10 cellular contexts compared by ENCODE assay signal in genomic region chr20:24389686-24390085, GRCh38.
DNase-seq lines count a peak whose midpoint lies in the region; ATAC-seq lines count a peak whose summit lies in the region.
"Had no signal": no experiment of that assay in that cellular context is flagged by ENCODE, and none has a peak within 500 bp of the region (broad histone marks: within the 10 kb centered on the region; RNA-seq: fewer than 3 reads in every experiment).

No MANE protein-coding gene starts in this region.

- H3K36me3 Mint-ChIP-seq in activated CD4-positive, alpha-beta T cell treated with anti-CD3 and anti-CD28 coated beads, Interleukin-2, amount 10 ng/mL, durations not matched to agents 7 days and 5 days (ENCODE audit: low read depth): no peaks in the 10 kb centered on the region
- no peaks in the 10 kb centered on the region for H3K36me3 Mint-ChIP-seq in activated naive CD8-positive, alpha-beta T cell treated with anti-CD3 and anti-CD28 coated beads for 36 hours

- H3K4me3 Mint-ChIP-seq in activated CD4-positive, alpha-beta T cell treated with anti-CD3 and anti-CD28 coated beads, Interleukin-2, amount 10 ng/mL, durations not matched to agents 7 days and 5 days: no peak overlapping the region
- H3K4me3 Mint-ChIP-seq in activated naive CD8-positive, alpha-beta T cell treated with anti-CD3 and anti-CD28 coated beads for 36 hours: no peak overlapping the region

- H3K27ac Mint-ChIP-seq in activated CD4-positive, alpha-beta T cell treated with anti-CD3 and anti-CD28 coated beads, Interleukin-2, amount 10 ng/mL, durations not matched to agents 7 days and 5 days: peak overlapping the region; percentile 89
- H3K27ac Mint-ChIP-seq in activated naive CD8-positive, alpha-beta T cell treated with anti-CD3 and anti-CD28 coated beads for 36 hours: peak overlapping the region; percentile 39

- POLR2A ChIA-PET in activated CD4-positive, alpha-beta T cell treated with anti-CD3 and anti-CD28 coated beads, Interleukin-2, amount 10 ng/mL, durations not matched to agents 7 days and 5 days (lab: Charles Lee): no interaction called here

- peaks cover 6% of the 10 kb centered on the region for H3K9me3 Mint-ChIP-seq in activated CD4-positive, alpha-beta T cell treated with anti-CD3 and anti-CD28 coated beads, Interleukin-2, amount 10 ng/mL, durations not matched to agents 7 days and 5 days
- H3K9me3 Mint-ChIP-seq in activated naive CD8-positive, alpha-beta T cell treated with anti-CD3 and anti-CD28 coated beads for 36 hours: no peaks in the 10 kb centered on the region

- H3K27me3 Mint-ChIP-seq in activated CD4-positive, alpha-beta T cell treated with anti-CD3 and anti-CD28 coated beads, Interleukin-2, amount 10 ng/mL, durations not matched to agents 7 days and 5 days: no peaks in the 10 kb centered on the region
- H3K27me3 Mint-ChIP-seq in activated naive CD8-positive, alpha-beta T cell treated with anti-CD3 and anti-CD28 coated beads for 36 hours: no peaks in the 10 kb centered on the region

- intact Hi-C loops in sciatic nerve (cut with DNase I): no loop called here

- CTCF ChIA-PET in activated CD4-positive, alpha-beta T cell treated with anti-CD3 and anti-CD28 coated beads, Interleukin-2, amount 10 ng/mL, durations not matched to agents 7 days and 5 days (lab: Charles Lee): interaction anchor here (1.3 kb wide), 2 partner anchors 8 to 10 kb away, joined by 3 to 4 read pairs; no protein-coding TSS in a partner anchor

- peak; percentile 86 for ATAC-seq in sciatic nerve
- ATAC-seq in HG03108 (IDR thresholded peaks at IDR 0.05; ENCODE audit: unreplicated experiment): no peak
- no peak for ATAC-seq in HG02678 (IDR thresholded peaks at IDR 0.05; ENCODE audit: unreplicated experiment)

- peak; percentile 77 for DNase-seq in activated CD4-positive, alpha-beta T cell treated with anti-CD3 and anti-CD28 coated beads, Interleukin-2, amount 10 ng/mL, durations not matched to agents 7 days and 5 days
- DNase-seq in activated CD4-positive, alpha-beta T cell treated with anti-CD3 and anti-CD28 coated beads for 4 hours: no peak
- peak; percentile 93 for DNase-seq in NOMO-1 treated with dmso at 0.1 percent for 144 hours (lab: John Stamatoyannopoulos, UW; ENCODE audit: unreplicated experiment)
- DNase-seq in activated naive CD8-positive, alpha-beta T cell treated with anti-CD3 and anti-CD28 coated beads for 36 hours: peak; percentile 16
- DNase-seq in sciatic nerve (ENCODE audit: low spot score): no peak
- no peak for DNase-seq in activated effector memory CD4-positive, alpha-beta T cell treated with anti-CD3 and anti-CD28 coated beads, Interleukin-2, amount 50 U/mL, for 16 hours
- DNase-seq: glutamatergic neuron, SHP77 had no signal

- peaks cover 32% of the 10 kb centered on the region for H3K4me1 Mint-ChIP-seq in activated CD4-positive, alpha-beta T cell treated with anti-CD3 and anti-CD28 coated beads, Interleukin-2, amount 10 ng/mL, durations not matched to agents 7 days and 5 days
- H3K4me1 Mint-ChIP-seq in activated naive CD8-positive, alpha-beta T cell treated with anti-CD3 and anti-CD28 coated beads for 36 hours: peaks cover 34% of the 10 kb centered on the region

Comparison
In these comparisons a context has a peak if more than half of its experiments do, and no peak if none do; other contexts are left out.
1. DNase-seq: peak in activated CD4-positive, alpha-beta T cell treated with anti-CD3 and anti-CD28 coated beads, Interleukin-2, amount 10 ng/mL, durations not matched to agents 7 days and 5 days (single experiment), NOMO-1 treated with dmso at 0.1 percent for 144 hours (single experiment) and activated naive CD8-positive, alpha-beta T cell treated with anti-CD3 and anti-CD28 coated beads for 36 hours (single experiment); none in activated CD4-positive, alpha-beta T cell treated with anti-CD3 and anti-CD28 coated beads for 4 hours (0 of 2), sciatic nerve (single experiment) and activated effector memory CD4-positive, alpha-beta T cell treated with anti-CD3 and anti-CD28 coated beads, Interleukin-2, amount 50 U/mL, for 16 hours (single experiment).